16 cellular contexts compared by ENCODE assay signal in genomic region chr2:97760480-97761049, GRCh38. TPM values are rescaled to one million over a fixed set of nuclear protein-coding genes. Genes with fewer than 3 reads are reported as not detected.
A peak's percentile ranks its signal among the peaks of the same experiment; 100 is the strongest.
DNase-seq lines count a peak whose midpoint lies in the region; ATAC-seq, FAIRE-seq and TF ChIP-seq lines count a peak whose summit lies in the region.
"Had no signal": no experiment of that assay in that cellular context is flagged by ENCODE, and none has a peak within 500 bp of the region (broad histone marks: within the 10 kb centered on the region; RNA-seq: fewer than 3 reads in every experiment).

No MANE protein-coding gene starts in this region.

- DNase-seq in activated naive CD4-positive, alpha-beta T cell treated with anti-CD3 and anti-CD28 coated beads, Interleukin-2, amount 10 ng/mL, durations not matched to agents 7 days and 5 days = no peak
- no peak for DNase-seq in activated naive CD4-positive, alpha-beta T cell (lab: John Stamatoyannopoulos, UW)
- no peak for DNase-seq in activated CD4-positive, alpha-beta memory T cell treated with anti-CD3 and anti-CD28 coated beads, Interleukin-2, amount 10 ng/mL, durations not matched to agents 7 days and 5 days
- DNase-seq in islet precursor cell (peak; percentile 33), type B pancreatic cell (ENCODE audit: extremely low spot score, unreplicated experiment) (no peak), GM12892 (ENCODE audit: insufficient read length) (no peak)
- DNase-seq: NCI-H1092, NCI-H2029 treated with DMSO at 0.1 percent for 48 hours, NCI-H446 treated with DMSO at 0.1 percent for 48 hours had no signal

- peaks cover 35% of the 10 kb centered on the region for H3K4me1 Mint-ChIP-seq in activated naive CD4-positive, alpha-beta T cell treated with anti-CD3 and anti-CD28 coated beads, Interleukin-2, amount 10 ng/mL, durations not matched to agents 7 days and 5 days
- H3K4me1 Mint-ChIP-seq in activated CD4-positive, alpha-beta memory T cell treated with anti-CD3 and anti-CD28 coated beads, Interleukin-2, amount 10 ng/mL, durations not matched to agents 7 days and 5 days = peaks cover 45% of the 10 kb centered on the region
- H3K4me1 Mint-ChIP-seq in type B pancreatic cell (ENCODE audit: unreplicated experiment) = peaks cover 15% of the 10 kb centered on the region
- H3K4me1 Mint-ChIP-seq: mesothelial cell of epicardium had no signal

- H3K4me3 Mint-ChIP-seq in activated naive CD4-positive, alpha-beta T cell treated with anti-CD3 and anti-CD28 coated beads, Interleukin-2, amount 10 ng/mL, durations not matched to agents 7 days and 5 days = peak overlapping the region; percentile 44
- peak overlapping the region; percentile 8 for H3K4me3 Mint-ChIP-seq in activated CD4-positive, alpha-beta memory T cell treated with anti-CD3 and anti-CD28 coated beads, Interleukin-2, amount 10 ng/mL, durations not matched to agents 7 days and 5 days
- peak overlapping the region; percentile 19 for H3K4me3 Mint-ChIP-seq in type B pancreatic cell
- H3K4me3 Mint-ChIP-seq: dendritic cell treated with granulocyte-macrophage colony-stimulating factor and Interleukin-4, amounts not matched to agents 40 ng/mL and 50 ng/mL, for 4 days; mesothelial cell of epicardium had no signal

- ATAC-seq in GM18909 (IDR thresholded peaks at IDR 0.05; ENCODE audit: poor library complexity, unreplicated experiment) = no peak
- ATAC-seq: HCT116 had no signal

- CTCF ChIA-PET in activated naive CD4-positive, alpha-beta T cell treated with anti-CD3 and anti-CD28 coated beads, Interleukin-2, amount 10 ng/mL, durations not matched to agents 7 days and 5 days (lab: Charles Lee) = no interaction called here
- CTCF ChIA-PET in activated CD4-positive, alpha-beta memory T cell treated with anti-CD3 and anti-CD28 coated beads, Interleukin-2, amount 10 ng/mL, durations not matched to agents 7 days and 5 days (lab: Charles Lee) = no interaction called here

- TF ChIP-seq POLR2A in GM12892 (IDR thresholded peaks at IDR 0.05; ENCODE audit: low read depth, low read length) = no peak

- peaks cover 34% of the 10 kb centered on the region for H3K36me3 Mint-ChIP-seq in activated naive CD4-positive, alpha-beta T cell treated with anti-CD3 and anti-CD28 coated beads, Interleukin-2, amount 10 ng/mL, durations not matched to agents 7 days and 5 days
- H3K36me3 Mint-ChIP-seq in activated CD4-positive, alpha-beta memory T cell treated with anti-CD3 and anti-CD28 coated beads, Interleukin-2, amount 10 ng/mL, durations not matched to agents 7 days and 5 days (ENCODE audit: low read depth) = peaks cover 60% of the 10 kb centered on the region
- peaks cover 47% of the 10 kb centered on the region for H3K36me3 Mint-ChIP-seq in type B pancreatic cell

- POLR2A ChIA-PET in activated CD4-positive, alpha-beta memory T cell treated with anti-CD3 and anti-CD28 coated beads, Interleukin-2, amount 10 ng/mL, durations not matched to agents 7 days and 5 days (lab: Charles Lee) = no interaction called here

- H3K27ac Mint-ChIP-seq in activated naive CD4-positive, alpha-beta T cell treated with anti-CD3 and anti-CD28 coated beads, Interleukin-2, amount 10 ng/mL, durations not matched to agents 7 days and 5 days = peak overlapping the region; percentile 87
- H3K27ac Mint-ChIP-seq in activated CD4-positive, alpha-beta memory T cell treated with anti-CD3 and anti-CD28 coated beads, Interleukin-2, amount 10 ng/mL, durations not matched to agents 7 days and 5 days = peak overlapping the region; percentile 80
- H3K27ac Mint-ChIP-seq in type B pancreatic cell = peak overlapping the region; percentile 79
- H3K27ac Mint-ChIP-seq: dendritic cell treated with granulocyte-macrophage colony-stimulating factor and Interleukin-4, amounts not matched to agents 40 ng/mL and 50 ng/mL, for 4 days; mesothelial cell of epicardium had no signal

- TF ChIP-seq CTCF in type B pancreatic cell (conservative IDR thresholded peaks at IDR 0.05) = no peak

- no peaks in the 10 kb centered on the region for H3K27me3 Mint-ChIP-seq in activated naive CD4-positive, alpha-beta T cell treated with anti-CD3 and anti-CD28 coated beads, Interleukin-2, amount 10 ng/mL, durations not matched to agents 7 days and 5 days
- H3K27me3 Mint-ChIP-seq in activated CD4-positive, alpha-beta memory T cell treated with anti-CD3 and anti-CD28 coated beads, Interleukin-2, amount 10 ng/mL, durations not matched to agents 7 days and 5 days = no peaks in the 10 kb centered on the region
- no peaks in the 10 kb centered on the region for H3K27me3 Mint-ChIP-seq in type B pancreatic cell
- H3K27me3 Mint-ChIP-seq: dendritic cell treated with granulocyte-macrophage colony-stimulating factor and Interleukin-4, amounts not matched to agents 40 ng/mL and 50 ng/mL, for 4 days had no signal

- FAIRE-seq in GM12892 (lab: Jason Lieb, UNC) = no peak
- FAIRE-seq: D721Med, frontal cortex had no signal

- no peaks in the 10 kb centered on the region for H3K9me3 Mint-ChIP-seq in activated naive CD4-positive, alpha-beta T cell treated with anti-CD3 and anti-CD28 coated beads, Interleukin-2, amount 10 ng/mL, durations not matched to agents 7 days and 5 days
- no peaks in the 10 kb centered on the region for H3K9me3 Mint-ChIP-seq in activated CD4-positive, alpha-beta memory T cell treated with anti-CD3 and anti-CD28 coated beads, Interleukin-2, amount 10 ng/mL, durations not matched to agents 7 days and 5 days
- H3K9me3 Mint-ChIP-seq in type B pancreatic cell = no peaks in the 10 kb centered on the region
- H3K9me3 Mint-ChIP-seq: dendritic cell treated with granulocyte-macrophage colony-stimulating factor and Interleukin-4, amounts not matched to agents 40 ng/mL and 50 ng/mL, for 4 days; mesothelial cell of epicardium had no signal

RNA-seq across cellular contexts. Expression of gene ZAP70, which starts 47.2 kb away (rescaled TPM):
- 100 to 1,000 TPM; 283 TPM for total RNA-seq in activated CD4-positive, alpha-beta memory T cell treated with anti-CD3 and anti-CD28 coated beads, Interleukin-2, amount 10 ng/mL, durations not matched to agents 7 days and 5 days
- 1.2 and 2.5 TPM in 2 replicates for total RNA-seq in type B pancreatic cell (ENCODE audit: low replicate concordance)
- polyA plus RNA-seq in GM12892 (2012; ENCODE audit: missing spikeins) = 1.0 TPM
- total RNA-seq: epithelial cell of proximal tubule had no signal

Comparison
In these comparisons a context has a peak if more than half of its experiments do, and no peak if none do; other contexts are left out.
1. RNA of gene ZAP70, which starts 47.2 kb away (total RNA-seq): 283 TPM in activated CD4-positive, alpha-beta memory T cell treated with anti-CD3 and anti-CD28 coated beads, Interleukin-2, amount 10 ng/mL, durations not matched to agents 7 days and 5 days; 1.2 to 2.5 TPM in type B pancreatic cell; every median in the first group is over 10 times any median in the second.
2. Peak in every context shown above with its lines, with median percentiles within 50 percentile points of each other: H3K27ac Mint-ChIP-seq and H3K4me3 Mint-ChIP-seq.